ENCODE assay signal across 3 cellular contexts in genomic region chr17:2695961-2696760, GRCh38.
TF ChIP-seq lines count a peak whose summit lies in the region.

No MANE protein-coding gene starts in this region.

TF ChIP-seq in SK-N-SH, 30 proteins besides CTCF, POLR2A, EP300 and RAD21:
- TF ChIP-seq PBX3 (IDR thresholded peaks at IDR 0.05) = no peak
- no peak for TF ChIP-seq MEF2A (IDR thresholded peaks at IDR 0.05; ENCODE audit: borderline replicate concordance, low read depth)
- TF ChIP-seq USF2 (IDR thresholded peaks at IDR 0.05; ENCODE audit: borderline replicate concordance, low read depth, low read length) = no peak
- TF ChIP-seq SMC3 (IDR thresholded peaks at IDR 0.05; ENCODE audit: low read depth, low read length) = no peak
- no peak for TF ChIP-seq RFX5 (IDR thresholded peaks at IDR 0.05; ENCODE audit: low read length)
- no peak for TF ChIP-seq TCF12 (IDR thresholded peaks at IDR 0.05)
- no peak for TF ChIP-seq FOXJ3 (CRISPR knock-in tag; IDR thresholded peaks at IDR 0.05)
- no peak for TF ChIP-seq POLR2AphosphoS5 (IDR thresholded peaks at IDR 0.05; ENCODE audit: low read depth, low read length)
- no peak for TF ChIP-seq SIN3A (IDR thresholded peaks at IDR 0.05; ENCODE audit: borderline replicate concordance, low read depth, low read length)

TF ChIP-seq in SK-N-SH treated with all-trans-retinoic acid at 6 μM for 48 hours, 23 proteins besides CTCF, POLR2A, EP300 and RAD21:
- TF ChIP-seq PATZ1 (CRISPR knock-in tag; IDR thresholded peaks at IDR 0.05; ENCODE audit: borderline replicate concordance) (no peak), ZNF565 (CRISPR knock-in tag; conservative IDR thresholded peaks at IDR 0.05; ENCODE audit: low read depth) (no peak)

TF ChIP-seq in H1, 55 proteins besides CTCF, POLR2A, EP300 and RAD21:
- TF ChIP-seq BACH1 (IDR thresholded peaks at IDR 0.05; ENCODE audit: low read length) (no peak), ASH2L (IDR thresholded peaks at IDR 0.05; ENCODE audit: low read length) (no peak), TAF7 (optimal IDR thresholded peaks at IDR 0.05; ENCODE audit: borderline replicate concordance, low read depth, low read length) (no peak), JUN (IDR thresholded peaks at IDR 0.05; ENCODE audit: low read depth, low read length) (no peak), RFX5 (IDR thresholded peaks at IDR 0.05; ENCODE audit: borderline replicate concordance, low read depth, low read length) (no peak), NANOG (IDR thresholded peaks at IDR 0.05; ENCODE audit: insufficient read depth, low read depth, low read length, poor library complexity, severe bottlenecking) (no peak), HDAC6 (IDR thresholded peaks at IDR 0.05; ENCODE audit: low read depth, low read length) (no peak), GTF2F1 (IDR thresholded peaks at IDR 0.05; ENCODE audit: borderline replicate concordance, low read depth, low read length) (no peak), TEAD4 (IDR thresholded peaks at IDR 0.05; ENCODE audit: low read depth, low read length) (no peak)
TF ChIP-seq in H1: peak in this region for 0.
